ENCODE assay signal across 10 cellular contexts in the genomic region with DNA sequence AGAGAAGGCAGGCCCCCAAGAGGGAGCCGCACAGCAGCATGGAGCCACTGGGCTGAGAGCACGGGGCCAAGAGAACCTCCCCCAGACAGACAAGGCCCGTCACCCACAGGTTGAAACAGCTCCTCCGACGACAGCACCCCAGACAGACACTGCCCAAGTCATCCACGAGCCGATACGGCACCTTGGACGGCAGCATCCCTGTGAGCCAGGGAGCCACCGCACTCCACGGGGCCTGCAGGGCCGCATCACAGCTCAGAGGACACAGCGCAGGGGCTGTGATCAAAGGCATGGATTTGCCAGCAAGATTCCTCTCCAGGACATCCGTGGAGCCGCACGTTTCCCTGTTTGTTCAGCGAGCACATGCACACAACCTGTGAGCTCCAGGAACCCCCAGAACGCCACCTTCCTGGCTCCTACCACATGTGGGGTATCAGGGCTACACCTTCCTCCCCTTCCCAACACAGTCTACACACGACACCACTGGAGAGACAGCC. TPM values are rescaled to one million over a fixed set of nuclear protein-coding genes. Genes with fewer than 3 reads are reported as not detected.
DNase-seq lines count a peak whose midpoint lies in the region; ATAC-seq and TF ChIP-seq lines count a peak whose summit lies in the region.
"Had no signal": no experiment of that assay in that cellular context is flagged by ENCODE, and none has a peak within 500 bp of the region (broad histone marks: within the 10 kb centered on the region; RNA-seq: fewer than 3 reads in every experiment).

No MANE protein-coding gene starts in this region.

- H3K27me3 ChIP-seq in gastrocnemius medialis: no peaks in the 10 kb centered on the region
- H3K27me3 ChIP-seq: SJSA1, thyroid gland had no signal

- POLR2A ChIA-PET in activated CD8-positive, alpha-beta T cell treated with anti-CD3 and anti-CD28 coated beads for 36 hours (lab: Charles Lee): interaction anchor here (0.9 to 6.2 kb wide), 3 partner anchors 9 to 77 kb away, joined by 3 to 30 read pairs (median 5); no protein-coding TSS in a partner anchor

- H3K27ac Mint-ChIP-seq in T-helper 2 cell treated with Interferon-gamma antibody and Interleukin-4, amounts not matched to agents 5 μg/mL and 100 μg/mL, for 36 hours: peak overlapping the region; percentile 53
- peak overlapping the region; percentile 69 for H3K27ac Mint-ChIP-seq in activated CD8-positive, alpha-beta T cell treated with anti-CD3 and anti-CD28 coated beads for 36 hours

- TF ChIP-seq POLR2A in gastrocnemius medialis (IDR thresholded peaks at IDR 0.05): no peak

- CTCF ChIA-PET in activated CD8-positive, alpha-beta T cell treated with anti-CD3 and anti-CD28 coated beads for 36 hours (lab: Charles Lee): interaction anchor here (1.5 kb wide), 1 partner anchor 111 kb away, joined by 3 read pairs; no protein-coding TSS in a partner anchor

- no peaks in the 10 kb centered on the region for H3K9me3 Mint-ChIP-seq in T-helper 2 cell treated with Interferon-gamma antibody and Interleukin-4, amounts not matched to agents 5 μg/mL and 100 μg/mL, for 36 hours
- no peaks in the 10 kb centered on the region for H3K9me3 Mint-ChIP-seq in activated CD8-positive, alpha-beta T cell treated with anti-CD3 and anti-CD28 coated beads for 36 hours

- H3K36me3 Mint-ChIP-seq in T-helper 2 cell treated with Interferon-gamma antibody and Interleukin-4, amounts not matched to agents 5 μg/mL and 100 μg/mL, for 36 hours (ENCODE audit: low read depth): peaks cover 24% of the 10 kb centered on the region
- peaks cover 10% of the 10 kb centered on the region for H3K36me3 Mint-ChIP-seq in activated CD8-positive, alpha-beta T cell treated with anti-CD3 and anti-CD28 coated beads for 36 hours (ENCODE audit: low read depth)

- H3K4me3 Mint-ChIP-seq in T-helper 2 cell treated with Interferon-gamma antibody and Interleukin-4, amounts not matched to agents 5 μg/mL and 100 μg/mL, for 36 hours: peak overlapping the region; percentile 42
- H3K4me3 Mint-ChIP-seq in activated CD8-positive, alpha-beta T cell treated with anti-CD3 and anti-CD28 coated beads for 36 hours: no peak overlapping the region

- no peaks in the 10 kb centered on the region for H3K27me3 Mint-ChIP-seq in T-helper 2 cell treated with Interferon-gamma antibody and Interleukin-4, amounts not matched to agents 5 μg/mL and 100 μg/mL, for 36 hours (ENCODE audit: low read depth)
- H3K27me3 Mint-ChIP-seq in activated CD8-positive, alpha-beta T cell treated with anti-CD3 and anti-CD28 coated beads for 36 hours: no peaks in the 10 kb centered on the region

- H3K9me3 ChIP-seq in gastrocnemius medialis: no peaks in the 10 kb centered on the region
- H3K9me3 ChIP-seq: SJSA1, thyroid gland had no signal

- H3K4me1 Mint-ChIP-seq in T-helper 2 cell treated with Interferon-gamma antibody and Interleukin-4, amounts not matched to agents 5 μg/mL and 100 μg/mL, for 36 hours (ENCODE audit: low read depth): peaks cover 16% of the 10 kb centered on the region
- peaks cover 46% of the 10 kb centered on the region for H3K4me1 Mint-ChIP-seq in activated CD8-positive, alpha-beta T cell treated with anti-CD3 and anti-CD28 coated beads for 36 hours (ENCODE audit: low read depth)

- no peak for ATAC-seq in activated CD8-positive, alpha-beta T cell treated with anti-CD3 and anti-CD28 coated beads for 36 hours
- ATAC-seq in left cardiac atrium (no peak), gastrocnemius medialis (no peak), HG02840 (IDR thresholded peaks at IDR 0.05; ENCODE audit: low FRiP score, unreplicated experiment) (no peak)

- H3K4me1 ChIP-seq in gastrocnemius medialis: peaks cover 56 to 64% of the 10 kb centered on the region in 2 donors

- intact Hi-C loops in activated CD8-positive, alpha-beta T cell treated with anti-CD3 and anti-CD28 coated beads for 36 hours (cut with micrococcal nuclease): loop anchor here (5.0 kb wide), 1 partner anchor 43 kb away; no protein-coding TSS in a partner anchor
- intact Hi-C loops in left cardiac atrium (cut with DNase I) (loop anchor here (5.0 to 10.0 kb wide), 2 partner anchors 78 to 80 kb away; no protein-coding TSS in a partner anchor), gastrocnemius medialis (cut with DNase I; ENCODE audit: low total_unique reads) (loop anchor here (5.0 kb wide), 3 partner anchors 33 to 612 kb away; a partner anchor contains a TSS)

- no peak for DNase-seq in T-helper 2 cell treated with Interferon-gamma antibody and Interleukin-4, amounts not matched to agents 5 μg/mL and 100 μg/mL, for 36 hours (ENCODE audit: low spot score)
- no peak for DNase-seq in T-helper 2 cell
- DNase-seq in activated CD8-positive, alpha-beta T cell treated with anti-CD3 and anti-CD28 coated beads for 36 hours: no peak
- DNase-seq in left cardiac atrium: peak; percentile 18
- DNase-seq in gastrocnemius medialis: no peak
- DNase-seq in SKM-1 (lab: John Stamatoyannopoulos, UW; ENCODE audit: unreplicated experiment): no peak
- DNase-seq in cerebellar cortex (ENCODE audit: low spot score): no peak

- peak overlapping the region in 3 of 4 donors; percentile 94 to 99 (median 99) for H3K27ac ChIP-seq in gastrocnemius medialis
- H3K27ac ChIP-seq: SJSA1 had no signal

- peaks cover 0 to 6% of the 10 kb centered on the region in 2 donors for H3K36me3 ChIP-seq in gastrocnemius medialis

- in situ Hi-C loops in gastrocnemius medialis (cut with MboI; ENCODE audit: low sequenced_read_pairs in 4 of 4): no loop called here

- H3K4me3 ChIP-seq in gastrocnemius medialis: peak overlapping the region in 1 of 4 donors; percentile 2
- H3K4me3 ChIP-seq: SJSA1, thyroid gland had no signal

- TF ChIP-seq CTCF in activated CD8-positive, alpha-beta T cell treated with anti-CD3 and anti-CD28 coated beads for 36 hours (IDR thresholded peaks at IDR 0.05): no peak
- TF ChIP-seq CTCF in gastrocnemius medialis (IDR thresholded peaks at IDR 0.05 in 4 of 5, conservative IDR thresholded peaks at IDR 0.05 in 1 of 5): no peak

RNA-seq across cellular contexts. Expression of a gene that starts 3.9 kb away (rescaled TPM):
- total RNA-seq in activated CD8-positive, alpha-beta T cell treated with anti-CD3 and anti-CD28 coated beads for 36 hours: 100 to 1,000 TPM; 136 TPM
- total RNA-seq in left cardiac atrium (100 to 1,000 TPM; 121 to 128 TPM), gastrocnemius medialis (100 to 1,000 TPM; 126 to 224 (median 169) TPM)

RNA-seq across cellular contexts. Expression of a gene that starts 44.7 kb away (rescaled TPM):
- total RNA-seq in activated CD8-positive, alpha-beta T cell treated with anti-CD3 and anti-CD28 coated beads for 36 hours: 10 to 100 TPM; 32.3 to 37.0 TPM
- total RNA-seq in left cardiac atrium (10 to 100 TPM; 41.9 to 59.3 TPM), gastrocnemius medialis (10 to 100 TPM; 30.0 to 42.7 (median 34.3) TPM)
